Comparison of ENCODE assay signal across 18 cellular contexts in the genomic region with DNA sequence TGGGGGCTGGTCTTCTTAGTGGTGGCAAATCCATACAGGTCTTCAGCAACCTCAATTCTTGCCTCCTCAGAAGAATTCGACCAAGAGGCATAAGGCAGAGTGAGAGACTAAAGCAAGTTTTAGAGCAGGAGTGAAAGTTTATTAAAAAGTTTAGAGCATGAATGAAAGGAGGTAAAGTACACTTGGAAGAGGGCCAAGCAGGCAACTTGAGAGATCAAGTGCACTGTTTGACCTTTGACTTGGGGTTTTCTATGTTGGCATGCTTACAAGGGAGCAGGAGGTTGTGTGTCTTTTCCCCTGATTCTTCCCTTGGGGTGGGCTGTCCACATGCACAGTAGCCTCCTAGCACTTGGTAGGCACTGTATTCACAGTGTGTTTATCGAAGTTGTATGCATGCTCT.
A peak's percentile ranks its signal among the peaks of the same experiment; 100 is the strongest.
DNase-seq lines count a peak whose midpoint lies in the region; ATAC-seq and TF ChIP-seq lines count a peak whose summit lies in the region.
"Had no signal": no experiment of that assay in that cellular context is flagged by ENCODE, and none has a peak within 500 bp of the region (broad histone marks: within the 10 kb centered on the region; RNA-seq: fewer than 3 reads in every experiment).

No MANE protein-coding gene starts in this region.

- no peaks in the 10 kb centered on the region for H3K27me3 Mint-ChIP-seq in endodermal cell (ENCODE audit: insufficient read depth)
- peaks cover 4% of the 10 kb centered on the region for H3K27me3 Mint-ChIP-seq in nephron progenitor cell (ENCODE audit: low read depth, poor library complexity)
- H3K27me3 Mint-ChIP-seq: CD4-positive, CD25-positive, alpha-beta regulatory T cell had no signal

- no peak overlapping the region for H3K27ac ChIP-seq in endodermal cell (ENCODE audit: low read depth, low read length)
- H3K27ac ChIP-seq: BLaER1 had no signal

- H3K4me1 Mint-ChIP-seq in endodermal cell (no peaks in the 10 kb centered on the region), nephron progenitor cell (no peaks in the 10 kb centered on the region)
- H3K4me1 Mint-ChIP-seq: CD14-positive monocyte; CD4-positive, alpha-beta memory T cell; CD4-positive, CD25-positive, alpha-beta regulatory T cell; CD8-positive, alpha-beta memory T cell had no signal

- H3K4me3 Mint-ChIP-seq in endodermal cell: no peak overlapping the region
- no peak overlapping the region for H3K4me3 Mint-ChIP-seq in nephron progenitor cell
- H3K4me3 Mint-ChIP-seq: CD14-positive monocyte; CD4-positive, alpha-beta memory T cell; CD4-positive, CD25-positive, alpha-beta regulatory T cell; CD8-positive, alpha-beta memory T cell had no signal

- peaks cover 88% of the 10 kb centered on the region for H3K36me3 ChIP-seq in endodermal cell (ENCODE audit: control insufficient read depth, insufficient read depth, low read length)
- H3K36me3 ChIP-seq: BE2C, BLaER1 had no signal

- whole genome bisulfite sequencing in endodermal cell (ENCODE audit: insufficient coverage in 1 of 2, insufficient read length in 1 of 2), 2 experiments: 88 to 94% methylated on average over 2 of the region's 2 CpGs

- H3K27ac Mint-ChIP-seq in endodermal cell (no peak overlapping the region), nephron progenitor cell (peak overlapping the region; percentile 18)
- H3K27ac Mint-ChIP-seq: CD14-positive monocyte; CD4-positive, alpha-beta memory T cell; CD4-positive, CD25-positive, alpha-beta regulatory T cell; CD8-positive, alpha-beta memory T cell had no signal

- H3K4me1 ChIP-seq in endodermal cell (ENCODE audit: control insufficient read depth, insufficient read depth, low read length): no peaks in the 10 kb centered on the region
- H3K4me1 ChIP-seq: BE2C, BLaER1 had no signal

- peak overlapping the region; percentile 71 for H3K4me3 ChIP-seq in endodermal cell (ENCODE audit: low read length)
- H3K4me3 ChIP-seq: BLaER1 had no signal

- H3K27me3 ChIP-seq in endodermal cell (ENCODE audit: control insufficient read depth, insufficient read depth, low read length, poor library complexity, severe bottlenecking): no peaks in the 10 kb centered on the region
- H3K27me3 ChIP-seq: BE2C, BLaER1 had no signal

- TF ChIP-seq CTCF in endodermal cell (conservative IDR thresholded peaks at IDR 0.05) (no peak), nephron progenitor cell (IDR thresholded peaks at IDR 0.05) (no peak)

- no peak for ATAC-seq in GM18907 (IDR thresholded peaks at IDR 0.05; ENCODE audit: unreplicated experiment)

- DNase-seq in endodermal cell (no peak), nephron progenitor cell (no peak), amygdala (lab: John Stamatoyannopoulos, UW) (no peak), DMS153 (lab: John Stamatoyannopoulos, UW) (no peak)
- DNase-seq: 8988T; ACHN; BE2C; C1 segment of cervical spinal cord; CD4-positive, alpha-beta memory T cell; CD4-positive, CD25-positive, alpha-beta regulatory T cell; CD8-positive, alpha-beta memory T cell; COR-L47; DMS 273 treated with DMSO at 0.1 percent for 48 hours; DMS79 treated with DMSO at 0.1 percent for 48 hours; GF-D8 had no signal

- H3K36me3 Mint-ChIP-seq in endodermal cell (ENCODE audit: low read depth): no peaks in the 10 kb centered on the region
- H3K36me3 Mint-ChIP-seq in nephron progenitor cell (ENCODE audit: low read depth): peaks cover 19% of the 10 kb centered on the region
- H3K36me3 Mint-ChIP-seq: CD14-positive monocyte; CD4-positive, alpha-beta memory T cell; CD4-positive, CD25-positive, alpha-beta regulatory T cell; CD8-positive, alpha-beta memory T cell had no signal

- H3K9me3 ChIP-seq in endodermal cell (ENCODE audit: control insufficient read depth, low read length): peaks cover 82% of the 10 kb centered on the region
- H3K9me3 ChIP-seq: BE2C had no signal

- no peak overlapping the region for H3K9ac ChIP-seq in endodermal cell (ENCODE audit: extremely low read depth, low read length, poor library complexity, severe bottlenecking)
- H3K9ac ChIP-seq: BLaER1 had no signal

- H3K9me3 Mint-ChIP-seq in endodermal cell: no peaks in the 10 kb centered on the region
- peaks cover 38% of the 10 kb centered on the region for H3K9me3 Mint-ChIP-seq in nephron progenitor cell
